In genomic region chr12:992647-993046, GRCh38 we compare ENCODE assay signal across 9 cellular contexts. TPM values are rescaled to one million over a fixed set of nuclear protein-coding genes. Genes with fewer than 3 reads are reported as not detected.
A peak's percentile ranks its signal among the peaks of the same experiment; 100 is the strongest.
DNase-seq lines count a peak whose midpoint lies in the region; ATAC-seq and TF ChIP-seq lines count a peak whose summit lies in the region.
"Had no signal": no experiment of that assay in that cellular context is flagged by ENCODE, and none has a peak within 500 bp of the region (broad histone marks: within the 10 kb centered on the region; RNA-seq: fewer than 3 reads in every experiment).

No MANE protein-coding gene starts in this region.

- no peaks in the 10 kb centered on the region for H3K9me3 Mint-ChIP-seq in activated T-cell treated with anti-CD3 and anti-CD28 coated beads, Interleukin-2, amount 50 U/mL, for 72 hours
- no peaks in the 10 kb centered on the region for H3K9me3 Mint-ChIP-seq in stimulated activated naive B cell treated with anti-CD40 and anti-IgM and Interleukin-4, amounts not matched to agents 10 μg/mL and 1 μg/mL and 100 μg/mL, for 72 hours

- H3K27me3 Mint-ChIP-seq in activated T-cell treated with anti-CD3 and anti-CD28 coated beads, Interleukin-2, amount 50 U/mL, for 72 hours (ENCODE audit: low read depth), result no peaks in the 10 kb centered on the region
- no peaks in the 10 kb centered on the region for H3K27me3 Mint-ChIP-seq in stimulated activated naive B cell treated with anti-CD40 and anti-IgM and Interleukin-4, amounts not matched to agents 10 μg/mL and 1 μg/mL and 100 μg/mL, for 72 hours

- peaks cover 54% of the 10 kb centered on the region for H3K4me1 Mint-ChIP-seq in activated T-cell treated with anti-CD3 and anti-CD28 coated beads, Interleukin-2, amount 50 U/mL, for 72 hours (ENCODE audit: low read depth)
- peaks cover 24 to 52% of the 10 kb centered on the region in 2 donors for H3K4me1 Mint-ChIP-seq in stimulated activated naive B cell treated with anti-CD40 and anti-IgM and Interleukin-4, amounts not matched to agents 10 μg/mL and 1 μg/mL and 100 μg/mL, for 72 hours

- H3K27ac Mint-ChIP-seq in activated T-cell treated with anti-CD3 and anti-CD28 coated beads, Interleukin-2, amount 50 U/mL, for 72 hours, result peak overlapping the region; percentile 96
- no peak overlapping the region for H3K27ac Mint-ChIP-seq in stimulated activated naive B cell treated with anti-CD40 and anti-IgM and Interleukin-4, amounts not matched to agents 10 μg/mL and 1 μg/mL and 100 μg/mL, for 72 hours

- peak overlapping the region; percentile 95 to 99 for H3K4me3 Mint-ChIP-seq in activated T-cell treated with anti-CD3 and anti-CD28 coated beads, Interleukin-2, amount 50 U/mL, for 72 hours
- H3K4me3 Mint-ChIP-seq in stimulated activated naive B cell treated with anti-CD40 and anti-IgM and Interleukin-4, amounts not matched to agents 10 μg/mL and 1 μg/mL and 100 μg/mL, for 72 hours, result peak overlapping the region; percentile 95 to 99

- ATAC-seq in activated T-cell treated with anti-CD3 and anti-CD28 coated beads, Interleukin-2, amount 50 U/mL, for 72 hours (replicated peaks in 1 of 2), result no peak
- ATAC-seq in stimulated activated naive B cell treated with anti-CD40 and anti-IgM and Interleukin-4, amounts not matched to agents 10 μg/mL and 1 μg/mL and 100 μg/mL, for 72 hours (replicated peaks), result no peak
- no peak for ATAC-seq in GM18873 (IDR thresholded peaks at IDR 0.05; ENCODE audit: low FRiP score, unreplicated experiment)
- no peak for ATAC-seq in GM19452 (IDR thresholded peaks at IDR 0.05; ENCODE audit: unreplicated experiment)

- peaks cover 0 to 5% of the 10 kb centered on the region in 2 donors for H3K36me3 Mint-ChIP-seq in activated T-cell treated with anti-CD3 and anti-CD28 coated beads, Interleukin-2, amount 50 U/mL, for 72 hours (ENCODE audit: insufficient read depth in 2 of 2)
- peaks cover 4 to 8% of the 10 kb centered on the region in 2 donors for H3K36me3 Mint-ChIP-seq in stimulated activated naive B cell treated with anti-CD40 and anti-IgM and Interleukin-4, amounts not matched to agents 10 μg/mL and 1 μg/mL and 100 μg/mL, for 72 hours

- no peak for DNase-seq in activated T-cell treated with anti-CD3 and anti-CD28 coated beads, Interleukin-2, amount 50 U/mL, for 72 hours
- DNase-seq in activated T-cell treated with anti-CD3 and anti-CD28 coated beads, Interleukin-2, amount 50 U/mL, for 48 hours, result no peak
- no peak for DNase-seq in foreskin fibroblast
- DNase-seq in stimulated activated naive B cell treated with anti-CD40 and anti-IgM and Interleukin-4, amounts not matched to agents 10 μg/mL and 1 μg/mL and 100 μg/mL, for 72 hours, result no peak
- DNase-seq in dedifferentiated amniotic fluid mesenchymal stem cell (ENCODE audit: extremely low spot score), result no peak
- DNase-seq: stimulated activated CD4-positive, alpha-beta T cell treated with anti-CD3 and anti-CD28 coated beads, Interleukin-2, amount 100 ng/mL, for 24 hours had no signal

- H3K4me3 ChIP-seq in WI38 (ENCODE audit: low read depth, low read length) (peak overlapping the region; percentile 80), foreskin fibroblast (ENCODE audit: low read depth in 1 of 2, low read length in 2 of 2) (peak overlapping the region; percentile 83)

- TF ChIP-seq CTCF in WI38 (IDR thresholded peaks at IDR 0.05; ENCODE audit: low read depth, low read length) (no peak), foreskin fibroblast (IDR thresholded peaks at IDR 0.05; ENCODE audit: low read depth, low read length) (no peak)

RNA-seq across cellular contexts. Expression of gene ERC1, which starts 1.6 kb away (rescaled TPM):
- 10 to 100 TPM; 27.5 to 28.9 TPM for total RNA-seq in activated T-cell treated with anti-CD3 and anti-CD28 coated beads, Interleukin-2, amount 50 U/mL, for 72 hours

RNA-seq across cellular contexts. Expression of gene RAD52, which starts 43.2 kb away (rescaled TPM):
- 10 to 100 TPM; 12.1 to 18.1 TPM for total RNA-seq in activated T-cell treated with anti-CD3 and anti-CD28 coated beads, Interleukin-2, amount 50 U/mL, for 72 hours
